ENCODE assay signal across 10 cellular contexts in genomic region chr13:21974741-21975140, GRCh38.
"Had no signal": no experiment of that assay in that cellular context is flagged by ENCODE, and none has a peak within 500 bp of the region (broad histone marks: within the 10 kb centered on the region; RNA-seq: fewer than 3 reads in every experiment).

No MANE protein-coding gene starts in this region.

- H3K4me1 ChIP-seq: HAP-1 had no signal

- H3K36me3 Mint-ChIP-seq: IgD-negative memory B cell had no signal

- H3K4me3 ChIP-seq: GM23248, HAP-1 had no signal

- H3K27me3 Mint-ChIP-seq: IgD-negative memory B cell had no signal

- H3K4me3 Mint-ChIP-seq: HFFc6, IgD-negative memory B cell had no signal

- H3K9me3 ChIP-seq: HAP-1 had no signal

- H3K36me3 ChIP-seq: HAP-1 had no signal

- H3K27ac Mint-ChIP-seq: HFFc6, IgD-negative memory B cell had no signal

- ATAC-seq: HCT116 had no signal

- H3K9ac ChIP-seq: GM23248, KMS-11 had no signal

- DNase-seq: GM23248, GOT3, H7, HFFc6, KBM-7 had no signal

- H3K4me1 Mint-ChIP-seq: IgD-negative memory B cell had no signal

- H2AFZ ChIP-seq: GM23248 had no signal

- H3K27ac ChIP-seq: GM23248, HL-60, KMS-11 had no signal

- H3K9me3 Mint-ChIP-seq: IgD-negative memory B cell had no signal

- H3K4me2 ChIP-seq: KMS-11 had no signal
